ENCODE assay signal across 8 cellular contexts in the genomic region with DNA sequence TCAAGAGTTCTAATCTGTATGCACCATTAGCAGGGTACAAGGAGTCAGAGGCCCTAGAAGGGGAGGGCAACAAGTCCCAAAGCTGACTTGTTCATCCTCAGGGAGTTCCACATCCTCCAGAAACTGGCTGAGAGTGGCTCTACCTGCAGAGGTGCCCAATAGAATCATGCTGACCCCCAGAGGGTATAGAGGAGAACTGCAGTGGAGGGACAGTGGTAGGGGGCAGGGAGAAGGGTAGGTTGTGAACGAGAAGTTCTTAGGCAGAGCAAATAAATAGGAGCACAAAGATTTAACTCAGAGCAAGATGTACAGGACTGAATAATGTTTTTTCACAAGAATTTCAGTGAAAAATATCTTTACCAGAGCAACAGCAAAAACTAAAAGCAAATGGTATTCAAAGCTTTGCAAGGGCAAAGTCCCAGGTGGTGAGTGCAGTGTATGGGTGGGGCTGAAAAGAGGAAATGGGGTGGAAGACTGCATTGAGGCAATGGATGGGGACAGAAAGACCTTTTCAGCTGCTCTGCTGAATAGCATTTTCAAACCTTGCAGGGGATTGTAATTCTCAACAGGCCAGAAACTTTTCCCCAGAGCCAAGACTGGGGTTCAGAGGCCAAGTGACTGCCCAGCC. TPM values are rescaled to one million over a fixed set of nuclear protein-coding genes. Genes with fewer than 3 reads are reported as not detected.
DNase-seq lines count a peak whose midpoint lies in the region; ATAC-seq and TF ChIP-seq lines count a peak whose summit lies in the region.

No MANE protein-coding gene starts in this region.

- peak overlapping the region; percentile 68 for H3K4me3 ChIP-seq in OCI-LY3 (ENCODE audit: low read length)
- no peak overlapping the region for H3K4me3 ChIP-seq in GM23248

- H3K27ac Mint-ChIP-seq in naive B cell: peak overlapping the region; percentile 16 to 91 (median 67)
- no peak overlapping the region for H3K27ac Mint-ChIP-seq in T-helper 2 cell treated with Interferon-gamma antibody and Interleukin-4, amounts not matched to agents 5 μg/mL and 100 μg/mL, for 36 hours

- DNase-seq in naive B cell (peak; percentile 72), epidermal melanocyte (ENCODE audit: insufficient read length, low spot score) (no peak), GM23248 (no peak)
- DNase-seq in T-helper 2 cell treated with Interferon-gamma antibody and Interleukin-4, amounts not matched to agents 5 μg/mL and 100 μg/mL, for 36 hours (ENCODE audit: low spot score): no peak

- H3K9me3 ChIP-seq in OCI-LY3 (ENCODE audit: insufficient read depth, low read length): no peaks in the 10 kb centered on the region
- no peaks in the 10 kb centered on the region for H3K9me3 ChIP-seq in GM23248 (ENCODE audit: low read depth)

- peaks cover 53 to 94% (median 69%) of the 10 kb centered on the region in 3 donors for H3K4me1 Mint-ChIP-seq in naive B cell
- H3K4me1 Mint-ChIP-seq in T-helper 2 cell treated with Interferon-gamma antibody and Interleukin-4, amounts not matched to agents 5 μg/mL and 100 μg/mL, for 36 hours (ENCODE audit: low read depth): no peaks in the 10 kb centered on the region

- peak overlapping the region; percentile 57; the same call in 1 of the 2 replicates for H2AFZ ChIP-seq in OCI-LY3 (ENCODE audit: low read depth, low read length)
- H2AFZ ChIP-seq in GM23248: no peak overlapping the region

- peak; percentile 99 for TF ChIP-seq CTCF in OCI-LY3 (IDR thresholded peaks at IDR 0.05; ENCODE audit: low read depth, low read length)

- H3K79me2 ChIP-seq in OCI-LY3 (ENCODE audit: low read length) (no peaks in the 10 kb centered on the region), GM23248 (ENCODE audit: insufficient read depth) (no peaks in the 10 kb centered on the region)

- peaks cover 9 to 20% of the 10 kb centered on the region in 2 donors for H3K36me3 Mint-ChIP-seq in naive B cell
- H3K36me3 Mint-ChIP-seq in T-helper 2 cell treated with Interferon-gamma antibody and Interleukin-4, amounts not matched to agents 5 μg/mL and 100 μg/mL, for 36 hours (ENCODE audit: low read depth): no peaks in the 10 kb centered on the region

- no peaks in the 10 kb centered on the region for H3K9me3 Mint-ChIP-seq in naive B cell
- H3K9me3 Mint-ChIP-seq in T-helper 2 cell treated with Interferon-gamma antibody and Interleukin-4, amounts not matched to agents 5 μg/mL and 100 μg/mL, for 36 hours: no peaks in the 10 kb centered on the region

- no peaks in the 10 kb centered on the region for H3K9me2 ChIP-seq in GM23248 (ENCODE audit: insufficient read depth)

- H3K9ac ChIP-seq in OCI-LY3 (ENCODE audit: low read length) (0 out of 2 replicates have a peak overlapping the region, but pooled peaks have one; percentile 22), GM23248 (no peak overlapping the region)

- H3K27ac ChIP-seq in OCI-LY3 (ENCODE audit: low read length): peak overlapping the region; percentile 43
- H3K27ac ChIP-seq in GM23248: no peak overlapping the region

- H3K4me3 Mint-ChIP-seq in naive B cell: peak overlapping the region; percentile 63 to 88 (median 82)
- no peak overlapping the region for H3K4me3 Mint-ChIP-seq in T-helper 2 cell treated with Interferon-gamma antibody and Interleukin-4, amounts not matched to agents 5 μg/mL and 100 μg/mL, for 36 hours

- WGBS in GM23248 (ENCODE audit: low coverage in 1 of 2, low lambda C conversion rate in 2 of 2, missing lambda C conversion rate in 2 of 2), 2 experiments: 0% methylated on average over 1 of the region's 1 CpG

- H3F3A ChIP-seq in GM23248 (ENCODE audit: insufficient read depth): no peaks in the 10 kb centered on the region

- peak overlapping the region; percentile 77 for H3K4me2 ChIP-seq in OCI-LY3 (ENCODE audit: low read length)
- H3K4me2 ChIP-seq in GM23248 (ENCODE audit: unreplicated experiment): no peak overlapping the region

- H4K20me1 ChIP-seq in OCI-LY3 (ENCODE audit: insufficient read depth, low read length) (no peaks in the 10 kb centered on the region), GM23248 (ENCODE audit: insufficient read depth) (no peaks in the 10 kb centered on the region)

- peaks cover 50% of the 10 kb centered on the region for H3K27me3 ChIP-seq in OCI-LY3 (ENCODE audit: low read depth, low read length)
- H3K27me3 ChIP-seq in GM23248 (replicated peaks; ENCODE audit: insufficient read depth): no peaks in the 10 kb centered on the region

- ATAC-seq in GM18861 (IDR thresholded peaks at IDR 0.05; ENCODE audit: unreplicated experiment): peak; percentile 39
- peak; percentile 68 for ATAC-seq in HG02642 (IDR thresholded peaks at IDR 0.05; ENCODE audit: poor library complexity, unreplicated experiment)
- peak; percentile 93 to 95 for ATAC-seq in naive B cell (ENCODE audit: low read depth in 2 of 2)
- ATAC-seq in HG02970 (IDR thresholded peaks at IDR 0.05; ENCODE audit: low FRiP score, unreplicated experiment): no peak

- no peaks in the 10 kb centered on the region for H3K36me3 ChIP-seq in OCI-LY3 (replicated peaks; ENCODE audit: low read depth, low read length)
- no peaks in the 10 kb centered on the region for H3K36me3 ChIP-seq in GM23248 (ENCODE audit: low read depth)

- H3K4me1 ChIP-seq in OCI-LY3 (ENCODE audit: low read length): peaks cover 75% of the 10 kb centered on the region
- H3K4me1 ChIP-seq in GM23248 (ENCODE audit: insufficient read depth): no peaks in the 10 kb centered on the region

- H3K27me3 Mint-ChIP-seq in naive B cell: no peaks in the 10 kb centered on the region
- H3K27me3 Mint-ChIP-seq in T-helper 2 cell treated with Interferon-gamma antibody and Interleukin-4, amounts not matched to agents 5 μg/mL and 100 μg/mL, for 36 hours (ENCODE audit: low read depth): peaks cover 6% of the 10 kb centered on the region

- in situ Hi-C loops in GM23248 (cut with MboI): no loop called here

RNA-seq across cellular contexts. Expression of gene FCRL2, which starts 3.1 kb away (rescaled TPM):
- polyA plus RNA-seq in naive B cell (ENCODE audit: low read depth in 6 of 6) (10 to 100 TPM; 26.1 to 98.4 (median 41.4) TPM), GM23248 (2016; fragmentation: Nextera tagmentation; extraction: Ambion mirVana) (not detected in 2 replicates)
- not detected in 2 replicates for total RNA-seq in GM23248 (2014; rRNA removed; shearing (Covaris generic))

RNA-seq across cellular contexts. Expression of gene FCRL1, which starts 46.1 kb away (rescaled TPM):
- polyA plus RNA-seq in naive B cell (ENCODE audit: low read depth in 6 of 6) (100 to 1,000 TPM; 294 to 743 (median 458) TPM), GM23248 (2016; fragmentation: Nextera tagmentation; extraction: Ambion mirVana) (not detected in 2 replicates)
- not detected in 2 replicates for total RNA-seq in GM23248 (2014; rRNA removed; shearing (Covaris generic))

Comparison
In these comparisons a context has a peak if more than half of its experiments do, and no peak if none do; other contexts are left out.
1. RNA of gene FCRL2, which starts 3.1 kb away (polyA plus RNA-seq): 26.1 to 98.4 TPM in naive B cell; not detected in GM23248; every median in the first group is over 10 times any median in the second.
2. RNA of gene FCRL1, which starts 46.1 kb away (polyA plus RNA-seq): 294 to 743 TPM in naive B cell; not detected in GM23248; every median in the first group is over 100 times any median in the second.